7 cellular contexts compared by ENCODE assay signal in the genomic region with DNA sequence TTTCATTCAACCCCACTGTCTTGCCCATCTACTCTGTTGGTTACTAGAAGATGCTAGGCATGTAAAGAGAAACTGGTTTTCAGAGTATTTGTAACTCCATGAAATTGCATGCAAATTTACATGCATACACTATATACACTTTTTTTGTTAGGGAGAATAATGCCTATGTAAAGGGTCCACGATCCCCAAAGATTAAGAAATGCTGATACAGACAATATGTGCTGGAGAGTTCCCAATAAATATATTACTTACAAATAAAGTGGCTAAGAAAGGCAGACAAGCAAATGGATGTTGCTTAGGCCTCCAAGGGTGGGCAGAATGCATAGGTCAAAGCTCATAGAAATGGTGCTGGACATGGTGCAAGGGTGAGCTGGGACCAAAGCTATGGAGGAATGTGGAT.
"Had no signal": no experiment of that assay in that cellular context is flagged by ENCODE, and none has a peak within 500 bp of the region (broad histone marks: within the 10 kb centered on the region; RNA-seq: fewer than 3 reads in every experiment).

No MANE protein-coding gene starts in this region.

- H3K4me3 ChIP-seq: GM23248 had no signal

- H3K9ac ChIP-seq: GM23248 had no signal

- H3K4me3 Mint-ChIP-seq: IgD-negative memory B cell had no signal

- H3K27ac Mint-ChIP-seq: IgD-negative memory B cell had no signal

- H3K4me1 Mint-ChIP-seq: IgD-negative memory B cell had no signal

- H2AFZ ChIP-seq: GM23248 had no signal

- DNase-seq: GM23248, H7, HCEC 1CT, Kasumi-1, KG1 had no signal

- H3K9me3 Mint-ChIP-seq: IgD-negative memory B cell had no signal

- H3K36me3 Mint-ChIP-seq: IgD-negative memory B cell had no signal

- H3K27ac ChIP-seq: GM23248, HL-60 had no signal
